ENCODE assay signal across 22 cellular contexts in the genomic region with DNA sequence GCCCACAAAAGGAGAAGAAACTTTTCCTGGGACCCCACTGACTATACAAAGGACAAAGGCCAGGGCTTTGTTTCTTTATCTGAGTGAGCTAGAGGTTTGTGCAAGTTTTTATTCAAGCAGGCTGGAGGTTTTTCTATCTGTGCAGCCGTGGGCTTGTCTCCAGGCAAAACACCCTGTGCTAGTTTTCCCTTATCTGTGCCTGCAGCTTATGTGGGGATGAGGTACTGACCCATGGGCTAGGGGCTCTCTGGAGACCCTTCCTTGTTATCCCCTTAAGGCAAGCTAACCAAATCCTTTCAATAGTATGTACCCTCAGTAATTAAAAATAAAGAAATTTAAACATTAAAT.
DNase-seq lines count a peak whose midpoint lies in the region; ATAC-seq, FAIRE-seq and TF ChIP-seq lines count a peak whose summit lies in the region.
"Had no signal": no experiment of that assay in that cellular context is flagged by ENCODE, and none has a peak within 500 bp of the region (broad histone marks: within the 10 kb centered on the region; RNA-seq: fewer than 3 reads in every experiment).

No MANE protein-coding gene starts in this region.

- TF ChIP-seq CTCF in astrocyte (IDR thresholded peaks at IDR 0.05; ENCODE audit: insufficient read depth, low read depth, low read length) (no peak), hepatocyte (IDR thresholded peaks at IDR 0.05; ENCODE audit: poor library complexity) (no peak), smooth muscle cell (IDR thresholded peaks at IDR 0.05; ENCODE audit: borderline replicate concordance, insufficient read depth, poor library complexity, severe bottlenecking) (no peak)

- peaks cover 9% of the 10 kb centered on the region for H3K4me1 ChIP-seq in GM23248 (ENCODE audit: insufficient read depth)
- peaks cover 18% of the 10 kb centered on the region for H3K4me1 ChIP-seq in astrocyte (ENCODE audit: insufficient read depth, low read length)
- H3K4me1 ChIP-seq in hepatocyte (ENCODE audit: insufficient read depth) = peaks cover 4% of the 10 kb centered on the region
- no peaks in the 10 kb centered on the region for H3K4me1 ChIP-seq in smooth muscle cell (ENCODE audit: low read depth)
- H3K4me1 ChIP-seq: neural progenitor cell had no signal

- H3K9me3 ChIP-seq in GM23248 (ENCODE audit: low read depth) (no peaks in the 10 kb centered on the region), astrocyte (ENCODE audit: insufficient read depth, low read depth, low read length) (no peaks in the 10 kb centered on the region), hepatocyte (ENCODE audit: low read depth) (no peaks in the 10 kb centered on the region), smooth muscle cell (replicated peaks; ENCODE audit: low read depth) (no peaks in the 10 kb centered on the region)

- no peaks in the 10 kb centered on the region for H4K20me1 ChIP-seq in GM23248 (ENCODE audit: insufficient read depth)
- H4K20me1 ChIP-seq in astrocyte (ENCODE audit: insufficient read depth, low read length) = no peaks in the 10 kb centered on the region
- no peaks in the 10 kb centered on the region for H4K20me1 ChIP-seq in hepatocyte (ENCODE audit: insufficient read depth, poor library complexity, severe bottlenecking)
- H4K20me1 ChIP-seq in smooth muscle cell (ENCODE audit: low read depth) = no peaks in the 10 kb centered on the region

- no peak overlapping the region for H2AFZ ChIP-seq in GM23248
- H2AFZ ChIP-seq in astrocyte (ENCODE audit: low read depth, low read length) = no peak overlapping the region
- H2AFZ ChIP-seq in hepatocyte = no peak overlapping the region
- no peak overlapping the region for H2AFZ ChIP-seq in smooth muscle cell (ENCODE audit: low read depth)
- H2AFZ ChIP-seq: neural progenitor cell had no signal

- H3K4me2 ChIP-seq in GM23248 (ENCODE audit: unreplicated experiment) (peak overlapping the region; percentile 27), astrocyte (ENCODE audit: low read length) (peak overlapping the region; percentile 79), hepatocyte (peak overlapping the region; percentile 55), smooth muscle cell (no peak overlapping the region)
- H3K4me2 ChIP-seq: neural progenitor cell had no signal

- peaks cover 14% of the 10 kb centered on the region for H3K4me1 Mint-ChIP-seq in astrocyte (ENCODE audit: low read depth, unreplicated experiment)
- H3K4me1 Mint-ChIP-seq in activated T-cell treated with anti-CD3 and anti-CD28 coated beads, Interleukin-2, amount 50 U/mL, for 4 hours (ENCODE audit: low read depth) = no peaks in the 10 kb centered on the region
- H3K4me1 Mint-ChIP-seq: activated naive CD4-positive, alpha-beta T cell treated with anti-CD3 and anti-CD28 coated beads, Interleukin-2, amount 10 ng/mL, durations not matched to agents 7 days and 5 days; neural progenitor cell had no signal

- H3K27ac Mint-ChIP-seq in astrocyte (ENCODE audit: unreplicated experiment) = peak overlapping the region; percentile 66
- H3K27ac Mint-ChIP-seq: activated naive CD4-positive, alpha-beta T cell treated with anti-CD3 and anti-CD28 coated beads, Interleukin-2, amount 10 ng/mL, durations not matched to agents 7 days and 5 days; activated T-helper 1 cell treated with anti-CD3 and anti-CD28 coated beads, Interleukin-12 subunit alpha, Interleukin-12 subunit beta, Interleukin-2, Interleukin-4 antibody, amounts not matched to agents 30 ng/mL and 10 ng/mL and 1 ng/mL, durations not matched to agents 14 hours and 24 hours and 36 hours; dendritic cell treated with granulocyte-macrophage colony-stimulating factor and Interleukin-4, amounts not matched to agents 40 ng/mL and 50 ng/mL, for 4 days; neural progenitor cell had no signal

- H3K79me2 ChIP-seq in GM23248 (ENCODE audit: insufficient read depth) = no peaks in the 10 kb centered on the region
- H3K79me2 ChIP-seq in astrocyte (ENCODE audit: insufficient read depth, low read length) = no peaks in the 10 kb centered on the region
- H3K79me2 ChIP-seq in hepatocyte = no peaks in the 10 kb centered on the region
- H3K79me2 ChIP-seq in smooth muscle cell (ENCODE audit: low read depth) = no peaks in the 10 kb centered on the region

- no peak overlapping the region for H3K27ac ChIP-seq in GM23248
- H3K27ac ChIP-seq in astrocyte (ENCODE audit: low read depth, low read length) = peak overlapping the region; percentile 90
- peak overlapping the region; percentile 51 for H3K27ac ChIP-seq in hepatocyte
- H3K27ac ChIP-seq in smooth muscle cell (ENCODE audit: low read depth) = peak overlapping the region; percentile 18
- H3K27ac ChIP-seq: cardiac muscle cell, neural progenitor cell had no signal

- no peaks in the 10 kb centered on the region for H3K9me2 ChIP-seq in GM23248 (ENCODE audit: insufficient read depth)
- H3K9me2 ChIP-seq in hepatocyte (replicated peaks; ENCODE audit: insufficient read depth) = no peaks in the 10 kb centered on the region

- H3F3A ChIP-seq in GM23248 (ENCODE audit: insufficient read depth) (peaks cover 7% of the 10 kb centered on the region; the same call in 1 of the 2 replicates), smooth muscle cell (ENCODE audit: low read depth) (no peaks in the 10 kb centered on the region)

- in situ Hi-C loops in GM23248 (cut with MboI) = no loop called here

- FAIRE-seq in astrocyte (lab: Jason Lieb, UNC) = no peak
- FAIRE-seq: kidney had no signal

- H3K4me3 ChIP-seq in GM23248 = no peak overlapping the region
- H3K4me3 ChIP-seq in astrocyte (ENCODE audit: insufficient read depth, low read depth, low read length) = no peak overlapping the region
- H3K4me3 ChIP-seq in hepatocyte = no peak overlapping the region
- H3K4me3 ChIP-seq in smooth muscle cell = no peak overlapping the region
- H3K4me3 ChIP-seq: cardiac muscle cell, neural progenitor cell had no signal

- 0% methylated on average over 1 of the region's 1 CpG for WGBS in GM23248 (ENCODE audit: low coverage in 1 of 2, low lambda C conversion rate in 2 of 2, missing lambda C conversion rate in 2 of 2), 2 experiments
- WGBS in hepatocyte (ENCODE audit: low lambda C conversion rate, missing lambda C conversion rate) = 31% methylated on average over 1 of the region's 1 CpG
- 50% methylated on average over 1 of the region's 1 CpG for WGBS in smooth muscle cell (ENCODE audit: low lambda C conversion rate)

- H3K36me3 ChIP-seq in GM23248 (ENCODE audit: low read depth) (no peaks in the 10 kb centered on the region), astrocyte (ENCODE audit: insufficient read depth, low read length) (no peaks in the 10 kb centered on the region), hepatocyte (replicated peaks; ENCODE audit: insufficient read depth, low read depth) (no peaks in the 10 kb centered on the region), smooth muscle cell (ENCODE audit: low read depth) (no peaks in the 10 kb centered on the region)
- H3K36me3 ChIP-seq: cardiac muscle cell, neural progenitor cell had no signal

- DNase-seq in GM23248 (no peak), astrocyte (ENCODE audit: low read depth) (no peak), hepatocyte (ENCODE audit: low spot score) (no peak), smooth muscle cell (lab: John Stamatoyannopoulos, UW; ENCODE audit: unreplicated experiment) (no peak), NCI-H510A (lab: John Stamatoyannopoulos, UW) (no peak), NCI-H187 (lab: John Stamatoyannopoulos, UW) (no peak)
- no peak for DNase-seq in activated T-cell treated with anti-CD3 and anti-CD28 coated beads, Interleukin-2, amount 50 U/mL, for 4 hours
- DNase-seq: activated CD4-positive, alpha-beta T cell treated with anti-CD3 and anti-CD28 coated beads, Interleukin-2, amount 50 U/mL, for 4 hours; activated CD4-positive, CD25-positive, alpha-beta regulatory T cell; activated naive CD4-positive, alpha-beta T cell treated with anti-CD3 and anti-CD28 coated beads, Interleukin-2, amount 10 ng/mL, durations not matched to agents 7 days and 5 days; glutamatergic neuron; Kasumi-1; NCI-H2171; NCI-H524 treated with DMSO at 0.1 percent for 48 hours; NK-92 treated with Interleukin-12 subunit alpha and Interleukin-12 subunit beta, amount 100 ng/mL, for 24 hours; stimulated activated naive CD4-positive, alpha-beta T cell treated with Interleukin-2 at 50 U/mL for 16 hours had no signal

- no peaks in the 10 kb centered on the region for H3K9me3 Mint-ChIP-seq in astrocyte (ENCODE audit: unreplicated experiment)
- no peaks in the 10 kb centered on the region for H3K9me3 Mint-ChIP-seq in activated T-cell treated with anti-CD3 and anti-CD28 coated beads, Interleukin-2, amount 50 U/mL, for 4 hours
- H3K9me3 Mint-ChIP-seq: activated naive CD4-positive, alpha-beta T cell treated with anti-CD3 and anti-CD28 coated beads, Interleukin-2, amount 10 ng/mL, durations not matched to agents 7 days and 5 days; activated T-helper 1 cell treated with anti-CD3 and anti-CD28 coated beads, Interleukin-12 subunit alpha, Interleukin-12 subunit beta, Interleukin-2, Interleukin-4 antibody, amounts not matched to agents 30 ng/mL and 10 ng/mL and 1 ng/mL, durations not matched to agents 14 hours and 24 hours and 36 hours; neural progenitor cell had no signal

- H3K36me3 Mint-ChIP-seq in astrocyte (ENCODE audit: low read depth, unreplicated experiment) = no peaks in the 10 kb centered on the region
- H3K36me3 Mint-ChIP-seq in activated T-cell treated with anti-CD3 and anti-CD28 coated beads, Interleukin-2, amount 50 U/mL, for 4 hours (ENCODE audit: insufficient read depth) = no peaks in the 10 kb centered on the region
- H3K36me3 Mint-ChIP-seq: activated naive CD4-positive, alpha-beta T cell treated with anti-CD3 and anti-CD28 coated beads, Interleukin-2, amount 10 ng/mL, durations not matched to agents 7 days and 5 days; neural progenitor cell had no signal

- H3K9ac ChIP-seq in GM23248 = no peak overlapping the region
- no peak overlapping the region for H3K9ac ChIP-seq in astrocyte (ENCODE audit: low read length)
- no peak overlapping the region for H3K9ac ChIP-seq in smooth muscle cell (ENCODE audit: low read depth)
- H3K9ac ChIP-seq: neural progenitor cell had no signal

- no peak for ATAC-seq in HG03442 (IDR thresholded peaks at IDR 0.05; ENCODE audit: unreplicated experiment)
- no peak for ATAC-seq in activated T-cell treated with anti-CD3 and anti-CD28 coated beads, Interleukin-2, amount 50 U/mL, for 4 hours

- H3K27me3 ChIP-seq in GM23248 (replicated peaks; ENCODE audit: insufficient read depth) (no peaks in the 10 kb centered on the region), astrocyte (ENCODE audit: insufficient read depth, low read length) (no peaks in the 10 kb centered on the region), hepatocyte (no peaks in the 10 kb centered on the region), smooth muscle cell (ENCODE audit: low read depth) (no peaks in the 10 kb centered on the region)
- H3K27me3 ChIP-seq: cardiac muscle cell, neural progenitor cell had no signal

- no peak overlapping the region for H3K4me3 Mint-ChIP-seq in astrocyte (ENCODE audit: unreplicated experiment)
- H3K4me3 Mint-ChIP-seq in activated T-cell treated with anti-CD3 and anti-CD28 coated beads, Interleukin-2, amount 50 U/mL, for 4 hours = no peak overlapping the region
- H3K4me3 Mint-ChIP-seq: activated naive CD4-positive, alpha-beta T cell treated with anti-CD3 and anti-CD28 coated beads, Interleukin-2, amount 10 ng/mL, durations not matched to agents 7 days and 5 days; activated T-helper 1 cell treated with anti-CD3 and anti-CD28 coated beads, Interleukin-12 subunit alpha, Interleukin-12 subunit beta, Interleukin-2, Interleukin-4 antibody, amounts not matched to agents 30 ng/mL and 10 ng/mL and 1 ng/mL, durations not matched to agents 14 hours and 24 hours and 36 hours; dendritic cell treated with granulocyte-macrophage colony-stimulating factor and Interleukin-4, amounts not matched to agents 40 ng/mL and 50 ng/mL, for 4 days; neural progenitor cell had no signal

- no peaks in the 10 kb centered on the region for H3K27me3 Mint-ChIP-seq in astrocyte (ENCODE audit: low read depth, unreplicated experiment)
- no peaks in the 10 kb centered on the region for H3K27me3 Mint-ChIP-seq in activated T-cell treated with anti-CD3 and anti-CD28 coated beads, Interleukin-2, amount 50 U/mL, for 4 hours (ENCODE audit: low read depth)
- H3K27me3 Mint-ChIP-seq: activated naive CD4-positive, alpha-beta T cell treated with anti-CD3 and anti-CD28 coated beads, Interleukin-2, amount 10 ng/mL, durations not matched to agents 7 days and 5 days; dendritic cell treated with granulocyte-macrophage colony-stimulating factor and Interleukin-4, amounts not matched to agents 40 ng/mL and 50 ng/mL, for 4 days had no signal
